Comparison of ENCODE assay signal across 1 cellular context in the genomic region with DNA sequence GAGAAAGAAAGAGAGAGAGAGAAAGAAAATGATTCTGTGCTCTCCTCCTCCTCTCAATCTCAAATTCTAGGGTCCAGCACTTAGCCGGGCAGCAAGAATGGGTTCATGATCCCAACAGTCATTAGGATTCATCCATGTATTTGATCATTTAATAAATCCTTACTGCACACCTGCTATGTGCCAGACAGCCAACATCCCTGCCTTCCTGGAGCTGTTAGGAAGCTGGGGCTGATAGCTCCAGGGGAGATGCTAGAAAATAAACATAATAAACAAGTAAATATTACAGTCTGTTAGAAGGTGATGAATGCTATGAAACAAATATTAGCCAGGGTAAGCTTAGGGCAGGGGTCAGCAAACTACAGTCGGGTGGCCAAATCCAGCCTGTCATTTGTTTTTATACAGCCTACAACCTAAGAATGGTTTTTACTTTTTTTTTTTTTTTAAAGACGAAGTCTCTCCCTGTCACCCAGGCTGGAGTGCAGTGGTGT.
TF ChIP-seq lines count a peak whose summit lies in the region.

No MANE protein-coding gene starts in this region.

TF ChIP-seq in IMR-90, 13 proteins besides CTCF, POLR2A, EP300 and RAD21:
- TF ChIP-seq NFE2L2 (IDR thresholded peaks at IDR 0.05; ENCODE audit: low read depth, low read length) (no peak), MXI1 (IDR thresholded peaks at IDR 0.05; ENCODE audit: borderline replicate concordance, low read depth, low read length) (no peak), BHLHE40 (IDR thresholded peaks at IDR 0.05; ENCODE audit: low read depth, low read length) (no peak), MAFK (IDR thresholded peaks at IDR 0.05; ENCODE audit: low read depth, low read length) (no peak), RFX5 (IDR thresholded peaks at IDR 0.05; ENCODE audit: low read depth, low read length) (no peak), CHD1 (IDR thresholded peaks at IDR 0.05; ENCODE audit: low read depth, low read length) (no peak), RCOR1 (IDR thresholded peaks at IDR 0.05; ENCODE audit: insufficient replicate concordance, low read length) (no peak)
